In genomic region chr2:55590810-55591440, GRCh38 we compare ENCODE assay signal across 9 cellular contexts. TPM values are rescaled to one million over a fixed set of nuclear protein-coding genes. Genes with fewer than 3 reads are reported as not detected.
DNase-seq lines count a peak whose midpoint lies in the region; ATAC-seq, FAIRE-seq and TF ChIP-seq lines count a peak whose summit lies in the region.
"Had no signal": no experiment of that assay in that cellular context is flagged by ENCODE, and none has a peak within 500 bp of the region (broad histone marks: within the 10 kb centered on the region; RNA-seq: fewer than 3 reads in every experiment).

No MANE protein-coding gene starts in this region.

- no TSS peak for BruUV-seq in Panc1 (replicated peaks; lab: Mats Ljungman, UMichigan)

- CTCF ChIA-PET in Panc1 (lab: Charles Lee): no interaction called here

- POLR2A ChIA-PET in Panc1 (lab: Charles Lee): no interaction called here

- intact Hi-C loops in Panc1 (cut with micrococcal nuclease; ENCODE audit: unreplicated experiment): no loop called here

- no peak overlapping the region for H3K4me2 ChIP-seq in hepatocyte

- H3K4me1 ChIP-seq in Panc1 (ENCODE audit: control insufficient read depth, insufficient read depth, low read length) (no peaks in the 10 kb centered on the region), hepatocyte (ENCODE audit: insufficient read depth) (peaks cover under 1% of the 10 kb centered on the region)

- TF ChIP-seq POLR2A in H54 (IDR thresholded peaks at IDR 0.05; ENCODE audit: low read depth, low read length): no peak

- H3K36me3 ChIP-seq in Panc1 (ENCODE audit: control insufficient read depth, insufficient read depth, low read length): peaks cover 15% of the 10 kb centered on the region
- H3K36me3 ChIP-seq in hepatocyte (replicated peaks; ENCODE audit: insufficient read depth, low read depth): peaks cover under 1% of the 10 kb centered on the region

- no peaks in the 10 kb centered on the region for H3K9me2 ChIP-seq in hepatocyte (replicated peaks; ENCODE audit: insufficient read depth)

- H3K27ac ChIP-seq in Panc1 (ENCODE audit: low read length): no peak overlapping the region
- H3K27ac ChIP-seq in hepatocyte: no peak overlapping the region

- ATAC-seq in Panc1 (peak; percentile 91), HG03457 (IDR thresholded peaks at IDR 0.05; ENCODE audit: unreplicated experiment) (no peak)

- H4K20me1 ChIP-seq in hepatocyte (ENCODE audit: insufficient read depth, poor library complexity, severe bottlenecking): no peaks in the 10 kb centered on the region

- FAIRE-seq in H54 (lab: Jason Lieb, UNC) (peak; percentile 94), islet of Langerhans (lab: Jason Lieb, UNC) (peak; percentile 100)
- FAIRE-seq: endometrium had no signal

- DNase-seq in GM03348 (ENCODE audit: low spot score): peak; percentile 55
- DNase-seq in H54 (ENCODE audit: insufficient read length, low spot score): peak; percentile 23
- DNase-seq in Panc1 (ENCODE audit: low read depth, low spot score): peak; percentile 88
- no peak for DNase-seq in NCI-H2081 treated with DMSO at 0.1 percent for 48 hours (lab: John Stamatoyannopoulos, UW)
- no peak for DNase-seq in hepatocyte (ENCODE audit: low spot score)
- DNase-seq in C1 segment of cervical spinal cord (lab: John Stamatoyannopoulos, UW): no peak

- peaks cover 77% of the 10 kb centered on the region for H3K79me2 ChIP-seq in hepatocyte

- no peak overlapping the region for H3K4me3 ChIP-seq in Panc1 (ENCODE audit: low read depth in 2 of 2, low read length in 2 of 2)
- no peak overlapping the region for H3K4me3 ChIP-seq in hepatocyte

- TF ChIP-seq CTCF in Panc1 (IDR thresholded peaks at IDR 0.05) (no peak), hepatocyte (IDR thresholded peaks at IDR 0.05; ENCODE audit: poor library complexity) (no peak)

- in situ Hi-C loops in Panc1 (cut with HindIII; ENCODE audit: low pct_unique_long_range_greater_than_20kb, low sequenced_read_pairs): no loop called here

- 88% methylated on average over 7 of the region's 7 CpGs for WGBS in hepatocyte (ENCODE audit: low lambda C conversion rate, missing lambda C conversion rate)

- H3K27me3 ChIP-seq in Panc1 (ENCODE audit: control insufficient read depth, insufficient read depth, low read length): no peaks in the 10 kb centered on the region
- no peaks in the 10 kb centered on the region for H3K27me3 ChIP-seq in hepatocyte

- H3K9me3 ChIP-seq in Panc1 (ENCODE audit: control insufficient read depth, insufficient read depth, low read depth, low read length) (no peaks in the 10 kb centered on the region), hepatocyte (ENCODE audit: low read depth) (no peaks in the 10 kb centered on the region)

- H2AFZ ChIP-seq in hepatocyte: no peak overlapping the region

RNA-seq across cellular contexts. Expression of gene PPP4R3B, which starts 26.5 kb away (rescaled TPM):
- 50.7 TPM for total RNA-seq in Panc1 (2021; ENCODE audit: unreplicated experiment)
- 19.2 TPM for polyA plus RNA-seq in Panc1 (2012; ENCODE audit: insufficient read length)
- 54.0 and 54.3 TPM in 2 replicates for total RNA-seq in hepatocyte
- 29.6 and 30.1 TPM in 2 replicates for polyA plus RNA-seq in hepatocyte

Comparison
In these comparisons a context has a peak if more than half of its experiments do, and no peak if none do; other contexts are left out.
1. DNase-seq: peak in GM03348 (single experiment), H54 (single experiment) and Panc1 (single experiment); none in NCI-H2081 treated with DMSO at 0.1 percent for 48 hours (single experiment), hepatocyte (single experiment) and C1 segment of cervical spinal cord (0 of 14).